Comparison of ENCODE assay signal across 10 cellular contexts in genomic region chr4:133152801-133153526, GRCh38. TPM values are rescaled to one million over a fixed set of nuclear protein-coding genes. Genes with fewer than 3 reads are reported as not detected.
DNase-seq lines count a peak whose midpoint lies in the region; ATAC-seq and TF ChIP-seq lines count a peak whose summit lies in the region.
"Had no signal": no experiment of that assay in that cellular context is flagged by ENCODE, and none has a peak within 500 bp of the region (broad histone marks: within the 10 kb centered on the region; RNA-seq: fewer than 3 reads in every experiment).

No MANE protein-coding gene starts in this region.

- H3K9me3 Mint-ChIP-seq in HFFc6 = no peaks in the 10 kb centered on the region
- H3K9me3 Mint-ChIP-seq: dendritic cell treated with granulocyte-macrophage colony-stimulating factor and Interleukin-4, amounts not matched to agents 40 ng/mL and 50 ng/mL, for 4 days had no signal

- peaks cover 5% of the 10 kb centered on the region; the same call in 1 of the 2 replicates for H3K36me3 Mint-ChIP-seq in HFFc6 (ENCODE audit: low read depth)

- TF ChIP-seq CTCF in BJ (IDR thresholded peaks at IDR 0.05; ENCODE audit: insufficient read depth, low read depth, low read length) (no peak), HFFc6 (IDR thresholded peaks at IDR 0.05) (no peak), esophagus muscularis mucosa (IDR thresholded peaks at IDR 0.05) (no peak)

- POLR2A ChIA-PET in BJ (lab: Charles Lee) = no interaction called here

- peaks cover 13% of the 10 kb centered on the region for H3K27me3 Mint-ChIP-seq in HFFc6 (ENCODE audit: insufficient read depth)

- H3K9me3 ChIP-seq in esophagus muscularis mucosa (no peaks in the 10 kb centered on the region), neuron (ENCODE audit: low read length) (no peaks in the 10 kb centered on the region)

- no peak for TF ChIP-seq POLR2A in esophagus muscularis mucosa (IDR thresholded peaks at IDR 0.05; ENCODE audit: low read depth)

- intact Hi-C loops in esophagus muscularis mucosa (cut with DNase I) = no loop called here
- intact Hi-C loops in posterior vena cava (cut with DNase I) = no loop called here

- CTCF ChIA-PET in BJ (lab: Yijun Ruan, JAX) = interaction anchor here (0.6 to 1.5 kb wide), 4 partner anchors 8 to 1783 kb away, joined by 3 to 5 read pairs (median 4); no protein-coding TSS in a partner anchor

- H3K27ac ChIP-seq in esophagus muscularis mucosa (replicated peaks in 1 of 4) = no peak overlapping the region

- WGBS in esophagus muscularis mucosa = 4% methylated on average over 21 of the region's 21 CpGs

- no peak for DNase-seq in BJ (ENCODE audit: low read depth)
- DNase-seq in HFFc6 = no peak
- no peak for DNase-seq in esophagus muscularis mucosa (ENCODE audit: extremely low spot score)
- DNase-seq in posterior vena cava (ENCODE audit: low spot score) = no peak
- DNase-seq in occipital lobe (lab: John Stamatoyannopoulos, UW) = no peak

- H3K4me1 Mint-ChIP-seq in HFFc6 (ENCODE audit: low read depth) = peaks cover 49% of the 10 kb centered on the region

- H3K4me3 ChIP-seq in BJ (ENCODE audit: low read depth, low read length) = peak overlapping the region; percentile 58
- H3K4me3 ChIP-seq in esophagus muscularis mucosa = peak overlapping the region; percentile 51 to 62 (median 56)
- peak overlapping the region; percentile 54 for H3K4me3 ChIP-seq in neuron (ENCODE audit: low read length)

- H3K27ac Mint-ChIP-seq in HFFc6 = peak overlapping the region; percentile 62
- H3K27ac Mint-ChIP-seq: dendritic cell treated with granulocyte-macrophage colony-stimulating factor and Interleukin-4, amounts not matched to agents 40 ng/mL and 50 ng/mL, for 4 days had no signal

- no peak for TF ChIP-seq EP300 in esophagus muscularis mucosa (IDR thresholded peaks at IDR 0.05)

- H3K4me1 ChIP-seq in esophagus muscularis mucosa (peaks cover 49 to 54% (median 53%) of the 10 kb centered on the region in 4 donors), neuron (ENCODE audit: insufficient read depth, low read length) (peaks cover 14% of the 10 kb centered on the region)

- ATAC-seq in HG03108 (IDR thresholded peaks at IDR 0.05; ENCODE audit: unreplicated experiment) (no peak), GM21423 (IDR thresholded peaks at IDR 0.05; ENCODE audit: unreplicated experiment) (no peak)

- H3K36me3 ChIP-seq in BJ (ENCODE audit: control insufficient read depth, insufficient read depth, low read length) (no peaks in the 10 kb centered on the region), esophagus muscularis mucosa (no peaks in the 10 kb centered on the region), neuron (ENCODE audit: insufficient read depth, low read length) (no peaks in the 10 kb centered on the region)

- no peak overlapping the region for H2AFZ ChIP-seq in neuron (ENCODE audit: low read depth, low read length)

- peak overlapping the region; percentile 95 for H3K4me3 Mint-ChIP-seq in HFFc6
- H3K4me3 Mint-ChIP-seq: dendritic cell treated with granulocyte-macrophage colony-stimulating factor and Interleukin-4, amounts not matched to agents 40 ng/mL and 50 ng/mL, for 4 days had no signal

- peaks cover 3% of the 10 kb centered on the region for H3K27me3 ChIP-seq in BJ (ENCODE audit: control insufficient read depth, insufficient read depth, low read length)
- peaks cover 6 to 53% (median 28%) of the 10 kb centered on the region in 4 donors for H3K27me3 ChIP-seq in esophagus muscularis mucosa
- no peaks in the 10 kb centered on the region for H3K27me3 ChIP-seq in neuron (ENCODE audit: insufficient read depth, low read length)

RNA-seq across cellular contexts. Expression of gene PCDH10, which starts 3.9 kb away (rescaled TPM):
- 21.8 and 31.1 TPM in 2 replicates for polyA plus RNA-seq in BJ (2011; rRNA removed)
- polyA minus RNA-seq in BJ (2011; rRNA and poly(A)+ RNA removed) = 34.9 and 39.5 TPM in 2 replicates
- total RNA-seq in HFFc6 (2021; fragmentation: NEBNext Ultra II Directional; extraction: Animal tissue kit (Norgen Biotek cat#: 25700)) = 100 to 1,000 TPM in 1 of 6 experiments, 10 to 100 TPM in 5; 25.2 to 151 (median 26.8) TPM
- under 1 TPM; 0.42 to 0.71 (median 0.62) TPM for total RNA-seq in esophagus muscularis mucosa
- total RNA-seq in posterior vena cava = 1 to 10 TPM; 2.3 to 4.6 TPM
- 43.8 TPM for total RNA-seq in occipital lobe
- total RNA-seq: T-helper 2 cell treated with Interferon-gamma antibody and Interleukin-4, amounts not matched to agents 100 ng/mL and 5 ng/mL, for 36 hours had no signal
